Comparison of ENCODE assay signal across 9 cellular contexts in genomic region chr6:25224237-25224636, GRCh38. TPM values are rescaled to one million over a fixed set of nuclear protein-coding genes. Genes with fewer than 3 reads are reported as not detected.
DNase-seq lines count a peak whose midpoint lies in the region; ATAC-seq, FAIRE-seq and TF ChIP-seq lines count a peak whose summit lies in the region.
"Had no signal": no experiment of that assay in that cellular context is flagged by ENCODE, and none has a peak within 500 bp of the region (broad histone marks: within the 10 kb centered on the region; RNA-seq: fewer than 3 reads in every experiment).

No MANE protein-coding gene starts in this region.

- H3K4me1 Mint-ChIP-seq in activated naive CD4-positive, alpha-beta T cell treated with anti-CD3 and anti-CD28 coated beads, Interleukin-2, amount 50 U/mL, for 24 hours = peaks cover 11% of the 10 kb centered on the region
- H3K4me1 Mint-ChIP-seq in activated naive CD4-positive, alpha-beta T cell treated with anti-CD3 and anti-CD28 coated beads for 36 hours (ENCODE audit: low read depth) = peaks cover 8% of the 10 kb centered on the region
- peaks cover 9% of the 10 kb centered on the region for H3K4me1 Mint-ChIP-seq in activated naive CD8-positive, alpha-beta T cell treated with anti-CD3 and anti-CD28 coated beads, Interleukin-2, amount 10 ng/mL, durations not matched to agents 7 days and 5 days
- H3K4me1 Mint-ChIP-seq in osteocyte (ENCODE audit: unreplicated experiment) = peaks cover 12% of the 10 kb centered on the region

- H2AFZ ChIP-seq in Loucy (ENCODE audit: low read length) = peak overlapping the region; percentile 59; the same call in 1 of the 2 replicates

- no peaks in the 10 kb centered on the region for H3K36me3 Mint-ChIP-seq in activated naive CD4-positive, alpha-beta T cell treated with anti-CD3 and anti-CD28 coated beads, Interleukin-2, amount 50 U/mL, for 24 hours
- no peaks in the 10 kb centered on the region for H3K36me3 Mint-ChIP-seq in activated naive CD4-positive, alpha-beta T cell treated with anti-CD3 and anti-CD28 coated beads for 36 hours (ENCODE audit: low read depth)
- H3K36me3 Mint-ChIP-seq in activated naive CD8-positive, alpha-beta T cell treated with anti-CD3 and anti-CD28 coated beads, Interleukin-2, amount 10 ng/mL, durations not matched to agents 7 days and 5 days = no peaks in the 10 kb centered on the region
- H3K36me3 Mint-ChIP-seq in osteocyte (ENCODE audit: unreplicated experiment) = no peaks in the 10 kb centered on the region

- TF ChIP-seq CTCF in Loucy (conservative IDR thresholded peaks at IDR 0.05; ENCODE audit: low read length) (no peak), osteocyte (IDR thresholded peaks at IDR 0.05) (no peak)

- H3K9me3 Mint-ChIP-seq in activated naive CD4-positive, alpha-beta T cell treated with anti-CD3 and anti-CD28 coated beads, Interleukin-2, amount 50 U/mL, for 24 hours = no peaks in the 10 kb centered on the region
- H3K9me3 Mint-ChIP-seq in activated naive CD4-positive, alpha-beta T cell treated with anti-CD3 and anti-CD28 coated beads for 36 hours = no peaks in the 10 kb centered on the region
- H3K9me3 Mint-ChIP-seq in activated naive CD8-positive, alpha-beta T cell treated with anti-CD3 and anti-CD28 coated beads, Interleukin-2, amount 10 ng/mL, durations not matched to agents 7 days and 5 days = no peaks in the 10 kb centered on the region
- H3K9me3 Mint-ChIP-seq in osteocyte (ENCODE audit: unreplicated experiment) = no peaks in the 10 kb centered on the region

- DNase-seq in activated naive CD4-positive, alpha-beta T cell treated with anti-CD3 and anti-CD28 coated beads for 36 hours = no peak
- no peak for DNase-seq in activated naive CD8-positive, alpha-beta T cell treated with anti-CD3 and anti-CD28 coated beads, Interleukin-2, amount 10 ng/mL, durations not matched to agents 7 days and 5 days
- no peak for DNase-seq in osteocyte (ENCODE audit: extremely low spot score, unreplicated experiment)
- no peak for DNase-seq in amniotic stem cell (lab: John Stamatoyannopoulos, UW)
- no peak for DNase-seq in cerebellum (ENCODE audit: low spot score)
- DNase-seq in frontal cortex (ENCODE audit: low spot score in 2 of 2) = no peak
- DNase-seq: sigmoid colon had no signal

- H3K4me3 ChIP-seq in Loucy (ENCODE audit: low read length, poor library complexity, severe bottlenecking) = no peak overlapping the region

- no peak for FAIRE-seq in frontal cortex (lab: Jason Lieb, UNC)

- CTCF ChIA-PET in activated naive CD4-positive, alpha-beta T cell treated with anti-CD3 and anti-CD28 coated beads for 36 hours (lab: Charles Lee) = interaction anchor here (0.6 to 2.7 kb wide), 20 partner anchors 9 to 495 kb away, joined by 3 to 32 read pairs (median 4); partner anchors contain the start of gene CARMIL1

- no peaks in the 10 kb centered on the region for H3K36me3 ChIP-seq in Loucy (ENCODE audit: insufficient read depth, low read length)
- H3K36me3 ChIP-seq: sigmoid colon had no signal

- H3K4me2 ChIP-seq in Loucy (ENCODE audit: low read depth, low read length, poor library complexity, severe bottlenecking) = peak overlapping the region; percentile 67

- peaks cover 9% of the 10 kb centered on the region for H3K4me1 ChIP-seq in Loucy (ENCODE audit: insufficient read depth, low read length, poor library complexity, severe bottlenecking)

- H3K27ac Mint-ChIP-seq in activated naive CD4-positive, alpha-beta T cell treated with anti-CD3 and anti-CD28 coated beads, Interleukin-2, amount 50 U/mL, for 24 hours = no peak overlapping the region
- no peak overlapping the region for H3K27ac Mint-ChIP-seq in activated naive CD4-positive, alpha-beta T cell treated with anti-CD3 and anti-CD28 coated beads for 36 hours
- no peak overlapping the region for H3K27ac Mint-ChIP-seq in activated naive CD8-positive, alpha-beta T cell treated with anti-CD3 and anti-CD28 coated beads, Interleukin-2, amount 10 ng/mL, durations not matched to agents 7 days and 5 days
- no peak overlapping the region for H3K27ac Mint-ChIP-seq in osteocyte (ENCODE audit: unreplicated experiment)

- no peaks in the 10 kb centered on the region for H3K79me2 ChIP-seq in Loucy (ENCODE audit: insufficient read depth, low read length)

- peaks cover 5% of the 10 kb centered on the region for H3K27me3 Mint-ChIP-seq in activated naive CD4-positive, alpha-beta T cell treated with anti-CD3 and anti-CD28 coated beads, Interleukin-2, amount 50 U/mL, for 24 hours
- H3K27me3 Mint-ChIP-seq in activated naive CD4-positive, alpha-beta T cell treated with anti-CD3 and anti-CD28 coated beads for 36 hours (ENCODE audit: low read depth) = peaks cover 2% of the 10 kb centered on the region
- H3K27me3 Mint-ChIP-seq in activated naive CD8-positive, alpha-beta T cell treated with anti-CD3 and anti-CD28 coated beads, Interleukin-2, amount 10 ng/mL, durations not matched to agents 7 days and 5 days = peaks cover 2% of the 10 kb centered on the region
- H3K27me3 Mint-ChIP-seq in osteocyte (ENCODE audit: unreplicated experiment) = no peaks in the 10 kb centered on the region

- POLR2A ChIA-PET in activated naive CD8-positive, alpha-beta T cell treated with anti-CD3 and anti-CD28 coated beads, Interleukin-2, amount 10 ng/mL, durations not matched to agents 7 days and 5 days (lab: Charles Lee) = no interaction called here

- no peaks in the 10 kb centered on the region for H4K20me1 ChIP-seq in Loucy (ENCODE audit: insufficient read depth, low read length, poor library complexity, severe bottlenecking)

- H3F3A ChIP-seq in Loucy (ENCODE audit: low read depth) = no peaks in the 10 kb centered on the region

- no peaks in the 10 kb centered on the region for H3K9me2 ChIP-seq in Loucy (replicated peaks; ENCODE audit: low read depth, low read length)

- no peak for ATAC-seq in activated naive CD8-positive, alpha-beta T cell treated with anti-CD3 and anti-CD28 coated beads, Interleukin-2, amount 10 ng/mL, durations not matched to agents 7 days and 5 days (ENCODE audit: low read depth)

- H3K9me3 ChIP-seq in Loucy (ENCODE audit: insufficient read depth, low read depth, low read length) = no peaks in the 10 kb centered on the region
- H3K9me3 ChIP-seq: sigmoid colon had no signal

- no peaks in the 10 kb centered on the region for H3K27me3 ChIP-seq in Loucy (ENCODE audit: insufficient read depth, low read length, poor library complexity, severe bottlenecking)
- H3K27me3 ChIP-seq: sigmoid colon had no signal

- H3K9ac ChIP-seq in Loucy (ENCODE audit: low read depth, low read length, poor library complexity, severe bottlenecking) = no peak overlapping the region

- peak overlapping the region; percentile 74 for H3K4me3 Mint-ChIP-seq in activated naive CD4-positive, alpha-beta T cell treated with anti-CD3 and anti-CD28 coated beads, Interleukin-2, amount 50 U/mL, for 24 hours
- H3K4me3 Mint-ChIP-seq in activated naive CD4-positive, alpha-beta T cell treated with anti-CD3 and anti-CD28 coated beads for 36 hours = no peak overlapping the region
- H3K4me3 Mint-ChIP-seq in activated naive CD8-positive, alpha-beta T cell treated with anti-CD3 and anti-CD28 coated beads, Interleukin-2, amount 10 ng/mL, durations not matched to agents 7 days and 5 days = peak overlapping the region; percentile 82
- H3K4me3 Mint-ChIP-seq in osteocyte (ENCODE audit: unreplicated experiment) = peak overlapping the region; percentile 46

- intact Hi-C loops in activated naive CD4-positive, alpha-beta T cell treated with anti-CD3 and anti-CD28 coated beads for 36 hours (cut with micrococcal nuclease) = no loop called here

RNA-seq across cellular contexts. Expression of gene CARMIL1, which starts 54.9 kb away (rescaled TPM):
- total RNA-seq in activated naive CD4-positive, alpha-beta T cell treated with anti-CD3 and anti-CD28 coated beads for 36 hours = 1 to 10 TPM; 3.9 to 4.0 TPM
- total RNA-seq in activated naive CD8-positive, alpha-beta T cell treated with anti-CD3 and anti-CD28 coated beads, Interleukin-2, amount 10 ng/mL, durations not matched to agents 7 days and 5 days = 1 to 10 TPM; 6.0 to 6.8 TPM
- total RNA-seq in osteocyte = 14.9 and 16.0 TPM in 2 replicates
- total RNA-seq in cerebellum = 36.8 TPM
- total RNA-seq in frontal cortex = 32.6 TPM
